ENCODE assay signal across 1 cellular context in the genomic region with DNA sequence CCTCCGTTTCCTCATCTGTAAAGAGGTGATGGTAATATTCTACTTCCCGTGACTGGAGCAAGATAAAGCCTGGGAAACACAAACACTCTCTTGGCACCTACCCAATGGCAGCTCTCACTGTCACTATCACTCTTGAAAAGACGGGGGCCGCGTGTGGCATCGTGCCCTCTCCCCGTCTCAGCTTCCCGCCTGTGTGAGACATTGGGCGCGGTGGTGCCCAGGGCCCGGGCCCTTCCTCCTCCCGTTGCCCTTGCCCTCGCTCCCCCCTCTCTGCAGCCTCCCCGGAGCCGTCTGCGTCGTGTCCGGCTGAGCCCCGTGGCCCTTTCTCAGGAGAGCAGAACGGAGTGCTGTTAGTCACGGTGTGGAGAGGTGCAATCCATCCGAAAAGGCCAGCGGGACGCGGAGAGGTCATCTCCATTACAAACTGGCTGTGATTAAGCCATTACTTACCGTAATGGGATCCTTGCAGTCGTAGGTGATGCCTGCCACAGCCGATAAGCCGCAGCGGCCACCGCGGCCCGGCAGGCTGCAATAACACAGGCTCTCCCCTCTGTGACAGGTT.
TF ChIP-seq lines count a peak whose summit lies in the region.

No MANE protein-coding gene starts in this region.

TF ChIP-seq in HEK293, 187 proteins besides CTCF, POLR2A, EP300 and RAD21 (continued from another document):
- TF ChIP-seq PATZ1 (tag by site-specific recombination; IDR thresholded peaks at IDR 0.05): peak; percentile 14; the same call in 1 of the 2 replicates
- TF ChIP-seq ZNF202 (tag by site-specific recombination; IDR thresholded peaks at IDR 0.05; ENCODE audit: borderline replicate concordance): no peak
- no peak for TF ChIP-seq ZBTB1 (tag by site-specific recombination; IDR thresholded peaks at IDR 0.05)
- TF ChIP-seq ZNF121 (tag by site-specific recombination; IDR thresholded peaks at IDR 0.05): no peak
- no peak for TF ChIP-seq ZNF423 (tag by site-specific recombination; IDR thresholded peaks at IDR 0.05)
- no peak for TF ChIP-seq HOXA7 (CRISPR knock-in tag; IDR thresholded peaks at IDR 0.05; ENCODE audit: borderline replicate concordance)
- 0 out of 2 replicates have a peak, but pooled peaks have one; percentile 53 for TF ChIP-seq ZNF777 (tag by site-specific recombination; IDR thresholded peaks at IDR 0.05; ENCODE audit: borderline replicate concordance)
- no peak for TF ChIP-seq KLF16 (tag by site-specific recombination; IDR thresholded peaks at IDR 0.05)
- TF ChIP-seq FEZF1 (tag by site-specific recombination; IDR thresholded peaks at IDR 0.05): peak; percentile 53
- TF ChIP-seq HIC1 (tag by site-specific recombination; IDR thresholded peaks at IDR 0.05): peak; percentile 19; the same call in 1 of the 2 replicates
- no peak for TF ChIP-seq ZNF426 (tag by site-specific recombination; IDR thresholded peaks at IDR 0.05)
- TF ChIP-seq ZNF398 (tag by site-specific recombination; IDR thresholded peaks at IDR 0.05): peak; percentile 46; the same call in 1 of the 2 replicates
- TF ChIP-seq ZBTB20 (tag by site-specific recombination; IDR thresholded peaks at IDR 0.05): 0 out of 2 replicates have a peak, but pooled peaks have one; percentile 45
- no peak for TF ChIP-seq ZNF473 (tag by site-specific recombination; IDR thresholded peaks at IDR 0.05)
- peak; percentile 37; the same call in 1 of the 2 replicates for TF ChIP-seq ZIC2 (tag by site-specific recombination; IDR thresholded peaks at IDR 0.05)
- TF ChIP-seq ZNF174 (tag by site-specific recombination; IDR thresholded peaks at IDR 0.05): no peak
- TF ChIP-seq PRDM10 (tag by site-specific recombination; IDR thresholded peaks at IDR 0.05): peak; percentile 55; the same call in 1 of the 2 replicates
- peak; percentile 58; the same call in 1 of the 2 replicates for TF ChIP-seq ZBTB17 (tag by site-specific recombination; IDR thresholded peaks at IDR 0.05)
- TF ChIP-seq ZBTB48 (tag by site-specific recombination; IDR thresholded peaks at IDR 0.05): no peak
- TF ChIP-seq, protein P1, sequence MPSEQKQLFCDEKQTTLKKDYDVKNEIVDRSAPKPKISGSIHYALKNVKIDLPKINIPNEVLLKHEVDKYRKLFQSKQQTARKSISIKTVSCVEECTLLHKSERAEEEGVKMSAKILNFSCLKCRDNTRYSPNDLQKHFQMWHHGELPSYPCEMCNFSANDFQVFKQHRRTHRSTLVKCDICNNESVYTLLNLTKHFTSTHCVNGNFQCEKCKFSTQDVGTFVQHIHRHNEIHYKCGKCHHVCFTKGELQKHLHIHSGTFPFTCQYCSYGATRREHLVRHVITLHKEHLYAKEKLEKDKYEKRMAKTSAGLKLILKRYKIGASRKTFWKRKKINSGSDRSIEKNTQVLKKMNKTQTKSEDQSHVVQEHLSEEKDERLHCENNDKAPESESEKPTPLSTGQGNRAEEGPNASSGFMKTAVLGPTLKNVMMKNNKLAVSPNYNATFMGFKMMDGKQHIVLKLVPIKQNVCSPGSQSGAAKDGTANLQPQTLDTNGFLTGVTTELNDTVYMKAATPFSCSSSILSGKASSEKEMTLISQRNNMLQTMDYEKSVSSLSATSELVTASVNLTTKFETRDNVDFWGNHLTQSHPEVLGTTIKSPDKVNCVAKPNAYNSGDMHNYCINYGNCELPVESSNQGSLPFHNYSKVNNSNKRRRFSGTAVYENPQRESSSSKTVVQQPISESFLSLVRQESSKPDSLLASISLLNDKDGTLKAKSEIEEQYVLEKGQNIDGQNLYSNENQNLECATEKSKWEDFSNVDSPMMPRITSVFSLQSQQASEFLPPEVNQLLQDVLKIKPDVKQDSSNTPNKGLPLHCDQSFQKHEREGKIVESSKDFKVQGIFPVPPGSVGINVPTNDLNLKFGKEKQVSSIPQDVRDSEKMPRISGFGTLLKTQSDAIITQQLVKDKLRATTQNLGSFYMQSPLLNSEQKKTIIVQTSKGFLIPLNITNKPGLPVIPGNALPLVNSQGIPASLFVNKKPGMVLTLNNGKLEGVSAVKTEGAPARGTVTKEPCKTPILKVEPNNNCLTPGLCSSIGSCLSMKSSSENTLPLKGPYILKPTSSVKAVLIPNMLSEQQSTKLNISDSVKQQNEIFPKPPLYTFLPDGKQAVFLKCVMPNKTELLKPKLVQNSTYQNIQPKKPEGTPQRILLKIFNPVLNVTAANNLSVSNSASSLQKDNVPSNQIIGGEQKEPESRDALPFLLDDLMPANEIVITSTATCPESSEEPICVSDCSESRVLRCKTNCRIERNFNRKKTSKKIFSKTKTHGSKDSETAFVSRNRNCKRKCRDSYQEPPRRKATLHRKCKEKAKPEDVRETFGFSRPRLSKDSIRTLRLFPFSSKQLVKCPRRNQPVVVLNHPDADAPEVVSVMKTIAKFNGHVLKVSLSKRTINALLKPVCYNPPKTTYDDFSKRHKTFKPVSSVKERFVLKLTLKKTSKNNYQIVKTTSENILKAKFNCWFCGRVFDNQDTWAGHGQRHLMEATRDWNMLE (tag by site-specific recombination; conservative IDR thresholded peaks at IDR 0.05; ENCODE audit: low read depth): no peak
- no peak for TF ChIP-seq ZSCAN23 (tag by site-specific recombination; IDR thresholded peaks at IDR 0.05)
- TF ChIP-seq, protein P2, sequence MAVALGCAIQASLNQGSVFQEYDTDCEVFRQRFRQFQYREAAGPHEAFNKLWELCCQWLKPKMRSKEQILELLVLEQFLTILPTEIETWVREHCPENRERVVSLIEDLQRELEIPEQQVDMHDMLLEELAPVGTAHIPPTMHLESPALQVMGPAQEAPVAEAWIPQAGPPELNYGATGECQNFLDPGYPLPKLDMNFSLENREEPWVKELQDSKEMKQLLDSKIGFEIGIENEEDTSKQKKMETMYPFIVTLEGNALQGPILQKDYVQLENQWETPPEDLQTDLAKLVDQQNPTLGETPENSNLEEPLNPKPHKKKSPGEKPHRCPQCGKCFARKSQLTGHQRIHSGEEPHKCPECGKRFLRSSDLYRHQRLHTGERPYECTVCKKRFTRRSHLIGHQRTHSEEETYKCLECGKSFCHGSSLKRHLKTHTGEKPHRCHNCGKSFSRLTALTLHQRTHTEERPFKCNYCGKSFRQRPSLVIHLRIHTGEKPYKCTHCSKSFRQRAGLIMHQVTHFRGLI (tag by site-specific recombination; IDR thresholded peaks at IDR 0.05): no peak
- TF ChIP-seq ZNF335 (tag by site-specific recombination; conservative IDR thresholded peaks at IDR 0.05): 0 out of 2 replicates have a peak, but pooled peaks have one; percentile 18
